In genomic region chr9:90914868-90915483, GRCh38 we compare ENCODE assay signal across 8 cellular contexts.
DNase-seq lines count a peak whose midpoint lies in the region; ATAC-seq and TF ChIP-seq lines count a peak whose summit lies in the region.

No MANE protein-coding gene starts in this region.

- no peaks in the 10 kb centered on the region for H3K27me3 Mint-ChIP-seq in activated T-helper 2 cell treated with anti-CD3 and anti-CD28 coated beads, Interferon-gamma antibody, Interleukin-2, Interleukin-4, amounts not matched to agents 10 μg/mL and 5 μg/mL and 100 μg/mL, durations not matched to agents 14 hours and 24 hours and 36 hours (ENCODE audit: low read depth)

- H3K27me3 ChIP-seq in DND-41 (ENCODE audit: insufficient read depth, low read length, poor library complexity) (no peaks in the 10 kb centered on the region), thoracic aorta (replicated peaks; ENCODE audit: insufficient read depth) (no peaks in the 10 kb centered on the region)

- peaks cover 14% of the 10 kb centered on the region for H3K4me1 Mint-ChIP-seq in activated T-helper 2 cell treated with anti-CD3 and anti-CD28 coated beads, Interferon-gamma antibody, Interleukin-2, Interleukin-4, amounts not matched to agents 10 μg/mL and 5 μg/mL and 100 μg/mL, durations not matched to agents 14 hours and 24 hours and 36 hours (ENCODE audit: low read depth)

- no peak overlapping the region for H3K27ac ChIP-seq in DND-41 (ENCODE audit: low read length)
- H3K27ac ChIP-seq in thoracic aorta, result no peak overlapping the region

- ATAC-seq in DND-41 (ENCODE audit: insufficient read depth, low read depth) (peak; percentile 99), GM21737 (IDR thresholded peaks at IDR 0.05; ENCODE audit: unreplicated experiment) (peak; percentile 64), thoracic aorta (ENCODE audit: insufficient number of reproducible peaks, low FRiP score, low read depth) (no peak)

- H4K20me1 ChIP-seq in DND-41 (ENCODE audit: insufficient read depth, low read length), result no peaks in the 10 kb centered on the region

- H3K4me1 ChIP-seq in DND-41 (ENCODE audit: insufficient read depth, low read length) (no peaks in the 10 kb centered on the region), thoracic aorta (ENCODE audit: control insufficient read depth in 1 of 2, low read depth in 2 of 2) (peaks cover 5 to 18% of the 10 kb centered on the region in 2 donors)

- no peak overlapping the region for H3K4me3 ChIP-seq in DND-41 (ENCODE audit: low read depth in 1 of 2, low read length in 2 of 2)
- H3K4me3 ChIP-seq in foreskin fibroblast (ENCODE audit: low read depth in 1 of 2, low read length in 2 of 2), result no peak overlapping the region
- H3K4me3 ChIP-seq in thoracic aorta, result no peak overlapping the region

- no peaks in the 10 kb centered on the region for H3K36me3 Mint-ChIP-seq in activated T-helper 2 cell treated with anti-CD3 and anti-CD28 coated beads, Interferon-gamma antibody, Interleukin-2, Interleukin-4, amounts not matched to agents 10 μg/mL and 5 μg/mL and 100 μg/mL, durations not matched to agents 14 hours and 24 hours and 36 hours (ENCODE audit: low read depth)

- H2AFZ ChIP-seq in DND-41 (ENCODE audit: low read depth, low read length), result no peak overlapping the region

- H3K36me3 ChIP-seq in DND-41 (ENCODE audit: insufficient read depth, low read length), result no peaks in the 10 kb centered on the region
- H3K36me3 ChIP-seq in thoracic aorta, result no peaks in the 10 kb centered on the region

- H3K4me2 ChIP-seq in DND-41 (ENCODE audit: insufficient read depth, low read length), result no peak overlapping the region

- H3K4me3 Mint-ChIP-seq in activated T-helper 2 cell treated with anti-CD3 and anti-CD28 coated beads, Interferon-gamma antibody, Interleukin-2, Interleukin-4, amounts not matched to agents 10 μg/mL and 5 μg/mL and 100 μg/mL, durations not matched to agents 14 hours and 24 hours and 36 hours (ENCODE audit: low read depth), result no peak overlapping the region

- no peaks in the 10 kb centered on the region for H3K9me3 ChIP-seq in DND-41 (ENCODE audit: insufficient read depth, low read length, severe bottlenecking)
- H3K9me3 ChIP-seq in thoracic aorta, result no peaks in the 10 kb centered on the region

- TF ChIP-seq CTCF in DND-41 (IDR thresholded peaks at IDR 0.05; ENCODE audit: borderline replicate concordance, extremely low read depth, low read length, poor library complexity, severe bottlenecking) (peak; percentile 90), foreskin fibroblast (IDR thresholded peaks at IDR 0.05; ENCODE audit: low read depth, low read length) (peak; percentile 85), thoracic aorta (IDR thresholded peaks at IDR 0.05) (peak; percentile 93)

- no peak overlapping the region for H3K9ac ChIP-seq in DND-41 (ENCODE audit: low read depth, low read length)

- no peaks in the 10 kb centered on the region for H3K79me2 ChIP-seq in DND-41 (ENCODE audit: insufficient read depth, low read length)

- peak overlapping the region; percentile 62 for H3K27ac Mint-ChIP-seq in activated T-helper 2 cell treated with anti-CD3 and anti-CD28 coated beads, Interferon-gamma antibody, Interleukin-2, Interleukin-4, amounts not matched to agents 10 μg/mL and 5 μg/mL and 100 μg/mL, durations not matched to agents 14 hours and 24 hours and 36 hours

- peak; percentile 67 for DNase-seq in DND-41
- peak; percentile 55 for DNase-seq in LHCN-M2 (ENCODE audit: low read depth)
- peak; percentile 53 for DNase-seq in RPMI7951 (ENCODE audit: low read depth)
- DNase-seq in activated T-helper 2 cell treated with anti-CD3 and anti-CD28 coated beads, Interferon-gamma antibody, Interleukin-2, Interleukin-4, amounts not matched to agents 10 μg/mL and 5 μg/mL and 100 μg/mL, durations not matched to agents 14 hours and 24 hours and 36 hours (ENCODE audit: low spot score), result peak; percentile 54
- DNase-seq in foreskin fibroblast, result peak; percentile 55 to 87
- DNase-seq in occipital lobe (lab: John Stamatoyannopoulos, UW), result peak; percentile 65
- no peak for DNase-seq in thoracic aorta (ENCODE audit: low spot score)

- intact Hi-C loops in activated T-helper 2 cell treated with anti-CD3 and anti-CD28 coated beads, Interferon-gamma antibody, Interleukin-2, Interleukin-4, amounts not matched to agents 10 μg/mL and 5 μg/mL and 100 μg/mL, durations not matched to agents 14 hours and 24 hours and 36 hours (cut with micrococcal nuclease), result loop anchor here (1.0 to 10.0 kb wide), 8 partner anchors 132 to 812 kb away; no protein-coding TSS in a partner anchor

- H3K9me3 Mint-ChIP-seq in activated T-helper 2 cell treated with anti-CD3 and anti-CD28 coated beads, Interferon-gamma antibody, Interleukin-2, Interleukin-4, amounts not matched to agents 10 μg/mL and 5 μg/mL and 100 μg/mL, durations not matched to agents 14 hours and 24 hours and 36 hours, result no peaks in the 10 kb centered on the region
